ENCODE assay signal across 8 cellular contexts in the genomic region with DNA sequence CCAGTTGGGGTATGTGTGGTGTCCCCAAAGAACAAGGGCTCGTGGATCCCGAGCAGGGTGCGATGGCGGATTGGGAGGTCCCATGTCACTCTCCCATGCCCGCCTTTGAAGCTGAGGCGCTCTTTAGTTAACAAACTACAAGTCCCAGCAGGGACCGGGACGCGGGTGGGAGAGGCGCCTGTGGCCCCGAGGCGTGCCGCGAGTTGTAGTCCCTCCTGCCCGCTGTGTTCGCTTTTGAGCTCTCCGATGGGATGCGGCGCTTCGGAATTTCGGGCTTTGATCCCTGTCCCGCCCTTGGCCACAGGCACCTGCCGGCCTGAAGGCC. TPM values are rescaled to one million over a fixed set of nuclear protein-coding genes. Genes with fewer than 3 reads are reported as not detected.
DNase-seq lines count a peak whose midpoint lies in the region; ATAC-seq, FAIRE-seq and TF ChIP-seq lines count a peak whose summit lies in the region.

No MANE protein-coding gene starts in this region.

- peak; percentile 45 for ATAC-seq in effector memory CD8-positive, alpha-beta T cell (replicated peaks)

- POLR2A ChIA-PET in MCF 10A (lab: Yijun Ruan, JAX): interaction anchor here (1.0 kb wide), 1 partner anchor 9 kb away, joined by 3 read pairs; no protein-coding TSS in a partner anchor

- CTCF ChIA-PET in MCF 10A (lab: Yijun Ruan, JAX): interaction anchor here (1.4 kb wide), 1 partner anchor 9 kb away, joined by 3 read pairs; no protein-coding TSS in a partner anchor

- no peak for FAIRE-seq in HTR-8/SVneo (lab: Jason Lieb, UNC)

- no peak overlapping the region for H3K4me3 Mint-ChIP-seq in MCF 10A (ENCODE audit: unreplicated experiment)
- H3K4me3 Mint-ChIP-seq in effector memory CD8-positive, alpha-beta T cell: peak overlapping the region; percentile 89 to 94

- in situ Hi-C loops in transverse colon (cut with MboI; ENCODE audit: low pct_ligation_motif_present in 1 of 4, low pct_unique_long_range_greater_than_20kb in 1 of 4, low sequenced_read_pairs in 3 of 4): no loop called here

- BruUV-seq in MCF 10A (replicated peaks; lab: Mats Ljungman, UMichigan): no TSS peak

- TF ChIP-seq CTCF in breast epithelium (IDR thresholded peaks at IDR 0.05) (no peak), MCF 10A (IDR thresholded peaks at IDR 0.05; ENCODE audit: unreplicated experiment) (no peak), transverse colon (IDR thresholded peaks at IDR 0.05) (no peak)

- H3K27ac ChIP-seq in breast epithelium (peak overlapping the region; percentile 80 to 89), transverse colon (peak overlapping the region; percentile 70 to 87 (median 86))

- TF ChIP-seq POLR2A in breast epithelium (IDR thresholded peaks at IDR 0.05): no peak
- no peak for TF ChIP-seq POLR2A in transverse colon (IDR thresholded peaks at IDR 0.05)

- H3K27ac Mint-ChIP-seq in MCF 10A (ENCODE audit: low read depth, unreplicated experiment): no peak overlapping the region
- peak overlapping the region; percentile 76 to 89 for H3K27ac Mint-ChIP-seq in effector memory CD8-positive, alpha-beta T cell

- H3K9me3 ChIP-seq in breast epithelium (no peaks in the 10 kb centered on the region), transverse colon (no peaks in the 10 kb centered on the region), MG63 (no peaks in the 10 kb centered on the region)

- H3K4me1 ChIP-seq in breast epithelium (no peaks in the 10 kb centered on the region), transverse colon (peaks cover 0 to 18% (median 13%) of the 10 kb centered on the region in 4 donors)

- peaks cover 13% of the 10 kb centered on the region for H3K4me1 Mint-ChIP-seq in MCF 10A (ENCODE audit: insufficient read depth, unreplicated experiment)
- H3K4me1 Mint-ChIP-seq in effector memory CD8-positive, alpha-beta T cell (ENCODE audit: low read depth in 2 of 2): peaks cover 13 to 18% of the 10 kb centered on the region in 2 donors

- H3K9me3 Mint-ChIP-seq in MCF 10A (ENCODE audit: unreplicated experiment): no peaks in the 10 kb centered on the region
- H3K9me3 Mint-ChIP-seq in effector memory CD8-positive, alpha-beta T cell: no peaks in the 10 kb centered on the region

- DNase-seq in breast epithelium (ENCODE audit: low spot score in 2 of 2) (no peak), MCF 10A (ENCODE audit: unreplicated experiment) (no peak), middle frontal gyrus (ENCODE audit: extremely low spot score, low spot score) (peak; percentile 53), transverse colon (peak; percentile 57), MG63 (no peak), HTR-8/SVneo (ENCODE audit: insufficient read length, low spot score) (no peak), COR-L47 (lab: John Stamatoyannopoulos, UW) (no peak)
- DNase-seq in effector memory CD8-positive, alpha-beta T cell: no peak

- H3K36me3 Mint-ChIP-seq in MCF 10A (ENCODE audit: insufficient read depth, unreplicated experiment): peaks cover 66% of the 10 kb centered on the region
- peaks cover 35% of the 10 kb centered on the region for H3K36me3 Mint-ChIP-seq in effector memory CD8-positive, alpha-beta T cell (ENCODE audit: insufficient read depth)

- H3K36me3 ChIP-seq in breast epithelium: no peaks in the 10 kb centered on the region
- peaks cover 0 to 19% (median 6%) of the 10 kb centered on the region in 4 donors for H3K36me3 ChIP-seq in transverse colon
- peaks cover 56% of the 10 kb centered on the region for H3K36me3 ChIP-seq in MG63

- H3K27me3 Mint-ChIP-seq in MCF 10A (ENCODE audit: insufficient read depth, unreplicated experiment): no peaks in the 10 kb centered on the region
- no peaks in the 10 kb centered on the region for H3K27me3 Mint-ChIP-seq in effector memory CD8-positive, alpha-beta T cell

- H3K27me3 ChIP-seq in breast epithelium: no peaks in the 10 kb centered on the region
- no peaks in the 10 kb centered on the region for H3K27me3 ChIP-seq in transverse colon
- H3K27me3 ChIP-seq in MG63: no peaks in the 10 kb centered on the region

- WGBS in transverse colon (ENCODE audit: low coverage in 1 of 2), 2 donors: 52% methylated on average over 16 of the region's 23 CpGs; no CpG with 5 or more reads in 1 of the 2 donors

- H3K4me3 ChIP-seq in breast epithelium (peak overlapping the region; percentile 52 to 69 (median 53)), transverse colon (peak overlapping the region; percentile 8 to 62 (median 44)), MG63 (no peak overlapping the region)

- TF ChIP-seq EP300 in transverse colon (IDR thresholded peaks at IDR 0.05; ENCODE audit: low read depth): no peak

- intact Hi-C loops in breast epithelium (cut with DNase I; ENCODE audit: low total_unique reads) (no loop called here), MCF 10A (cut with micrococcal nuclease) (no loop called here), transverse colon (cut with DNase I; ENCODE audit: low total_unique reads) (no loop called here)

RNA-seq across cellular contexts. Expression of gene CYTH2, which starts 10.9 kb away (rescaled TPM):
- total RNA-seq in breast epithelium (10 to 100 TPM; 42.2 to 74.7 (median 70.4) TPM), MCF 10A (2022) (70.3 and 72.2 TPM in 2 replicates), transverse colon (100 to 1,000 TPM in 2 of 4 donors, 10 to 100 TPM in 2; 61.1 to 410 (median 171) TPM)
- total RNA-seq in MG63 (2014; rRNA removed; shearing (Covaris generic); ENCODE audit: low replicate concordance): 84.7 and 163 TPM in 2 replicates

RNA-seq across cellular contexts. Expression of gene KCNJ14, which starts 24.7 kb away (rescaled TPM):
- 1 to 10 TPM in 2 of 3 donors, under 1 TPM in 1; 0.80 to 1.6 (median 1.0) TPM for total RNA-seq in breast epithelium
- 1.6 and 2.7 TPM in 2 replicates for total RNA-seq in MCF 10A (2022)
- under 1 TPM in 2 of 4 donors, not detected in 2; 0.41 to 0.64 TPM for total RNA-seq in transverse colon
- total RNA-seq in MG63 (2014; rRNA removed; shearing (Covaris generic); ENCODE audit: low replicate concordance): 0.22 and 0.43 TPM in 2 replicates

RNA-seq across cellular contexts. Expression of gene LMTK3, which starts 31.5 kb away (rescaled TPM):
- total RNA-seq in breast epithelium (1 to 10 TPM in 2 of 3 donors, not detected in 1; 1.3 to 2.9 TPM), MCF 10A (2022) (0.37 and 0.47 TPM in 2 replicates), transverse colon (1 to 10 TPM in 2 of 4 donors, under 1 TPM in 1, not detected in 1; 0.68 to 2.4 (median 1.1) TPM)
- not detected in 2 replicates for total RNA-seq in MG63 (2014; rRNA removed; shearing (Covaris generic); ENCODE audit: low replicate concordance)

RNA-seq across cellular contexts. Expression of gene GRWD1, which starts 34.3 kb away (rescaled TPM):
- total RNA-seq in breast epithelium: 10 to 100 TPM; 25.0 to 35.4 (median 30.1) TPM
- 45.1 and 55.8 TPM in 2 replicates for total RNA-seq in MCF 10A (2022)
- 10 to 100 TPM in 3 of 4 donors, 1 to 10 TPM in 1; 9.4 to 49.7 (median 13.6) TPM for total RNA-seq in transverse colon
- total RNA-seq in MG63 (2014; rRNA removed; shearing (Covaris generic); ENCODE audit: low replicate concordance): 86.6 and 138 TPM in 2 replicates

Comparison
In these comparisons a context has a peak if more than half of its experiments do, and no peak if none do; other contexts are left out.
1. DNase-seq: peak in middle frontal gyrus (single experiment) and transverse colon (single experiment); none in breast epithelium (0 of 2), MCF 10A (single experiment), effector memory CD8-positive, alpha-beta T cell (0 of 3), MG63 (single experiment), HTR-8/SVneo (single experiment) and COR-L47 (single experiment).